In genomic region chrX:12999422-12999821, GRCh38 we compare ENCODE assay signal across 1 cellular context.
TF ChIP-seq lines count a peak whose summit lies in the region.

No MANE protein-coding gene starts in this region.

TF ChIP-seq in GM12878, 131 proteins besides CTCF, POLR2A, EP300 and RAD21 (continued from another document and continues in another):
- TF ChIP-seq, protein P1, sequence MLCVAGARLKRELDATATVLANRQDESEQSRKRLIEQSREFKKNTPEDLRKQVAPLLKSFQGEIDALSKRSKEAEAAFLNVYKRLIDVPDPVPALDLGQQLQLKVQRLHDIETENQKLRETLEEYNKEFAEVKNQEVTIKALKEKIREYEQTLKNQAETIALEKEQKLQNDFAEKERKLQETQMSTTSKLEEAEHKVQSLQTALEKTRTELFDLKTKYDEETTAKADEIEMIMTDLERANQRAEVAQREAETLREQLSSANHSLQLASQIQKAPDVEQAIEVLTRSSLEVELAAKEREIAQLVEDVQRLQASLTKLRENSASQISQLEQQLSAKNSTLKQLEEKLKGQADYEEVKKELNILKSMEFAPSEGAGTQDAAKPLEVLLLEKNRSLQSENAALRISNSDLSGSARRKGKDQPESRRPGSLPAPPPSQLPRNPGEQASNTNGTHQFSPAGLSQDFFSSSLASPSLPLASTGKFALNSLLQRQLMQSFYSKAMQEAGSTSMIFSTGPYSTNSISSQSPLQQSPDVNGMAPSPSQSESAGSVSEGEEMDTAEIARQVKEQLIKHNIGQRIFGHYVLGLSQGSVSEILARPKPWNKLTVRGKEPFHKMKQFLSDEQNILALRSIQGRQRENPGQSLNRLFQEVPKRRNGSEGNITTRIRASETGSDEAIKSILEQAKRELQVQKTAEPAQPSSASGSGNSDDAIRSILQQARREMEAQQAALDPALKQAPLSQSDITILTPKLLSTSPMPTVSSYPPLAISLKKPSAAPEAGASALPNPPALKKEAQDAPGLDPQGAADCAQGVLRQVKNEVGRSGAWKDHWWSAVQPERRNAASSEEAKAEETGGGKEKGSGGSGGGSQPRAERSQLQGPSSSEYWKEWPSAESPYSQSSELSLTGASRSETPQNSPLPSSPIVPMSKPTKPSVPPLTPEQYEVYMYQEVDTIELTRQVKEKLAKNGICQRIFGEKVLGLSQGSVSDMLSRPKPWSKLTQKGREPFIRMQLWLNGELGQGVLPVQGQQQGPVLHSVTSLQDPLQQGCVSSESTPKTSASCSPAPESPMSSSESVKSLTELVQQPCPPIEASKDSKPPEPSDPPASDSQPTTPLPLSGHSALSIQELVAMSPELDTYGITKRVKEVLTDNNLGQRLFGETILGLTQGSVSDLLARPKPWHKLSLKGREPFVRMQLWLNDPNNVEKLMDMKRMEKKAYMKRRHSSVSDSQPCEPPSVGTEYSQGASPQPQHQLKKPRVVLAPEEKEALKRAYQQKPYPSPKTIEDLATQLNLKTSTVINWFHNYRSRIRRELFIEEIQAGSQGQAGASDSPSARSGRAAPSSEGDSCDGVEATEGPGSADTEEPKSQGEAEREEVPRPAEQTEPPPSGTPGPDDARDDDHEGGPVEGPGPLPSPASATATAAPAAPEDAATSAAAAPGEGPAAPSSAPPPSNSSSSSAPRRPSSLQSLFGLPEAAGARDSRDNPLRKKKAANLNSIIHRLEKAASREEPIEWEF (IDR thresholded peaks at IDR 0.05; ENCODE audit: insufficient replicate concordance, low read depth, low read length) = no peak
- peak; percentile 51; the same call in 1 of the 2 replicates for TF ChIP-seq ZBED1 (IDR thresholded peaks at IDR 0.05; ENCODE audit: borderline replicate concordance)
- peak; percentile 67 for TF ChIP-seq CREB1 (IDR thresholded peaks at IDR 0.05; ENCODE audit: low read depth)
- TF ChIP-seq EGR1 (IDR thresholded peaks at IDR 0.05; ENCODE audit: borderline replicate concordance in 1 of 2, low read depth in 2 of 2, low read length in 2 of 2) = no peak
- TF ChIP-seq BRCA1 (IDR thresholded peaks at IDR 0.05; ENCODE audit: low read depth, low read length) = no peak
- TF ChIP-seq SMC3 (IDR thresholded peaks at IDR 0.05; ENCODE audit: borderline replicate concordance, low read length) = peak; percentile 29; the same call in 1 of the 2 replicates
- no peak for TF ChIP-seq ZSCAN29 (IDR thresholded peaks at IDR 0.05)
- TF ChIP-seq PML (IDR thresholded peaks at IDR 0.05; ENCODE audit: low read length) = peak; percentile 64; the same call in 1 of the 2 replicates
- TF ChIP-seq CREM (IDR thresholded peaks at IDR 0.05; ENCODE audit: low read depth) = peak; percentile 69
- no peak for TF ChIP-seq RBBP5 (conservative IDR thresholded peaks at IDR 0.05)
- TF ChIP-seq, protein P2, sequence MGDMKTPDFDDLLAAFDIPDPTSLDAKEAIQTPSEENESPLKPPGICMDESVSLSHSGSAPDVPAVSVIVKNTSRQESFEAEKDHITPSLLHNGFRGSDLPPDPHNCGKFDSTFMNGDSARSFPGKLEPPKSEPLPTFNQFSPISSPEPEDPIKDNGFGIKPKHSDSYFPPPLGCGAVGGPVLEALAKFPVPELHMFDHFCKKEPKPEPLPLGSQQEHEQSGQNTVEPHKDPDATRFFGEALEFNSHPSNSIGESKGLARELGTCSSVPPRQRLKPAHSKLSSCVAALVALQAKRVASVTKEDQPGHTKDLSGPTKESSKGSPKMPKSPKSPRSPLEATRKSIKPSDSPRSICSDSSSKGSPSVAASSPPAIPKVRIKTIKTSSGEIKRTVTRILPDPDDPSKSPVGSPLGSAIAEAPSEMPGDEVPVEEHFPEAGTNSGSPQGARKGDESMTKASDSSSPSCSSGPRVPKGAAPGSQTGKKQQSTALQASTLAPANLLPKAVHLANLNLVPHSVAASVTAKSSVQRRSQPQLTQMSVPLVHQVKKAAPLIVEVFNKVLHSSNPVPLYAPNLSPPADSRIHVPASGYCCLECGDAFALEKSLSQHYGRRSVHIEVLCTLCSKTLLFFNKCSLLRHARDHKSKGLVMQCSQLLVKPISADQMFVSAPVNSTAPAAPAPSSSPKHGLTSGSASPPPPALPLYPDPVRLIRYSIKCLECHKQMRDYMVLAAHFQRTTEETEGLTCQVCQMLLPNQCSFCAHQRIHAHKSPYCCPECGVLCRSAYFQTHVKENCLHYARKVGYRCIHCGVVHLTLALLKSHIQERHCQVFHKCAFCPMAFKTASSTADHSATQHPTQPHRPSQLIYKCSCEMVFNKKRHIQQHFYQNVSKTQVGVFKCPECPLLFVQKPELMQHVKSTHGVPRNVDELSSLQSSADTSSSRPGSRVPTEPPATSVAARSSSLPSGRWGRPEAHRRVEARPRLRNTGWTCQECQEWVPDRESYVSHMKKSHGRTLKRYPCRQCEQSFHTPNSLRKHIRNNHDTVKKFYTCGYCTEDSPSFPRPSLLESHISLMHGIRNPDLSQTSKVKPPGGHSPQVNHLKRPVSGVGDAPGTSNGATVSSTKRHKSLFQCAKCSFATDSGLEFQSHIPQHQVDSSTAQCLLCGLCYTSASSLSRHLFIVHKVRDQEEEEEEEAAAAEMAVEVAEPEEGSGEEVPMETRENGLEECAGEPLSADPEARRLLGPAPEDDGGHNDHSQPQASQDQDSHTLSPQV (IDR thresholded peaks at IDR 0.05) = no peak
- peak; percentile 13; the same call in 1 of the 2 replicates for TF ChIP-seq ZNF384 (IDR thresholded peaks at IDR 0.05; ENCODE audit: borderline replicate concordance, low read depth, low read length)
- no peak for TF ChIP-seq ZBTB11 (CRISPR knock-in tag; IDR thresholded peaks at IDR 0.05)
- TF ChIP-seq EED (IDR thresholded peaks at IDR 0.05; ENCODE audit: low read depth) = peak; percentile 89
- 0 out of 2 replicates have a peak, but pooled peaks have one; percentile 33 for TF ChIP-seq JUND (IDR thresholded peaks at IDR 0.05; ENCODE audit: low read depth, low read length)
- no peak for TF ChIP-seq ZBTB40 (IDR thresholded peaks at IDR 0.05; ENCODE audit: borderline replicate concordance)
- TF ChIP-seq BHLHE40 (IDR thresholded peaks at IDR 0.05; ENCODE audit: borderline replicate concordance in 1 of 2, low read depth in 2 of 2, low read length in 1 of 2) = peak in 1 of 2 experiments; percentile 44; a peak in 1 of 4 replicates
- peak; percentile 89 for TF ChIP-seq IRF4 (IDR thresholded peaks at IDR 0.05; ENCODE audit: low read depth, low read length)
- TF ChIP-seq MEF2A (IDR thresholded peaks at IDR 0.05; ENCODE audit: insufficient read depth, low read depth, low read length) = 0 out of 2 replicates have a peak, but pooled peaks have one; percentile 41
- no peak for TF ChIP-seq NFXL1 (IDR thresholded peaks at IDR 0.05; ENCODE audit: borderline replicate concordance)
- TF ChIP-seq MYB (IDR thresholded peaks at IDR 0.05; ENCODE audit: borderline replicate concordance, low read depth, low read length) = no peak
- TF ChIP-seq ZZZ3 (IDR thresholded peaks at IDR 0.05; ENCODE audit: control insufficient read depth, insufficient read length, low read depth) = no peak
- TF ChIP-seq TAF1 (IDR thresholded peaks at IDR 0.05; ENCODE audit: borderline replicate concordance, low read depth, low read length) = peak; percentile 70; the same call in 1 of the 2 replicates
- TF ChIP-seq TCF3 (IDR thresholded peaks at IDR 0.05; ENCODE audit: borderline replicate concordance, insufficient read depth, low read depth, low read length) = peak; percentile 91; the same call in 1 of the 2 replicates
- no peak for TF ChIP-seq TARDBP (IDR thresholded peaks at IDR 0.05; ENCODE audit: borderline replicate concordance)
- peak; percentile 58; the same call in 1 of the 2 replicates for TF ChIP-seq ATF2 (IDR thresholded peaks at IDR 0.05; ENCODE audit: low read length)
- TF ChIP-seq, protein P3, sequence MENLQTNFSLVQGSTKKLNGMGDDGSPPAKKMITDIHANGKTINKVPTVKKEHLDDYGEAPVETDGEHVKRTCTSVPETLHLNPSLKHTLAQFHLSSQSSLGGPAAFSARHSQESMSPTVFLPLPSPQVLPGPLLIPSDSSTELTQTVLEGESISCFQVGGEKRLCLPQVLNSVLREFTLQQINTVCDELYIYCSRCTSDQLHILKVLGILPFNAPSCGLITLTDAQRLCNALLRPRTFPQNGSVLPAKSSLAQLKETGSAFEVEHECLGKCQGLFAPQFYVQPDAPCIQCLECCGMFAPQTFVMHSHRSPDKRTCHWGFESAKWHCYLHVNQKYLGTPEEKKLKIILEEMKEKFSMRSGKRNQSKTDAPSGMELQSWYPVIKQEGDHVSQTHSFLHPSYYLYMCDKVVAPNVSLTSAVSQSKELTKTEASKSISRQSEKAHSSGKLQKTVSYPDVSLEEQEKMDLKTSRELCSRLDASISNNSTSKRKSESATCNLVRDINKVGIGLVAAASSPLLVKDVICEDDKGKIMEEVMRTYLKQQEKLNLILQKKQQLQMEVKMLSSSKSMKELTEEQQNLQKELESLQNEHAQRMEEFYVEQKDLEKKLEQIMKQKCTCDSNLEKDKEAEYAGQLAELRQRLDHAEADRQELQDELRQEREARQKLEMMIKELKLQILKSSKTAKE (IDR thresholded peaks at IDR 0.05; ENCODE audit: low read depth, poor library complexity, severe bottlenecking) = peak; percentile 18
- TF ChIP-seq, protein P4, sequence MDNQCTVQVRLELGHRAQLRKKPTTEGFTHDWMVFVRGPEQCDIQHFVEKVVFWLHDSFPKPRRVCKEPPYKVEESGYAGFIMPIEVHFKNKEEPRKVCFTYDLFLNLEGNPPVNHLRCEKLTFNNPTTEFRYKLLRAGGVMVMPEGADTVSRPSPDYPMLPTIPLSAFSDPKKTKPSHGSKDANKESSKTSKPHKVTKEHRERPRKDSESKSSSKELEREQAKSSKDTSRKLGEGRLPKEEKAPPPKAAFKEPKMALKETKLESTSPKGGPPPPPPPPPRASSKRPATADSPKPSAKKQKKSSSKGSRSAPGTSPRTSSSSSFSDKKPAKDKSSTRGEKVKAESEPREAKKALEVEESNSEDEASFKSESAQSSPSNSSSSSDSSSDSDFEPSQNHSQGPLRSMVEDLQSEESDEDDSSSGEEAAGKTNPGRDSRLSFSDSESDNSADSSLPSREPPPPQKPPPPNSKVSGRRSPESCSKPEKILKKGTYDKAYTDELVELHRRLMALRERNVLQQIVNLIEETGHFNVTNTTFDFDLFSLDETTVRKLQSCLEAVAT (IDR thresholded peaks at IDR 0.05) = peak; percentile 76
- TF ChIP-seq HCFC1 (IDR thresholded peaks at IDR 0.05; ENCODE audit: low read length) = no peak
- TF ChIP-seq CBX5 (IDR thresholded peaks at IDR 0.05; ENCODE audit: low read depth) = peak; percentile 60; the same call in 1 of the 2 replicates
- TF ChIP-seq NFIC (IDR thresholded peaks at IDR 0.05; ENCODE audit: low read depth, low read length) = peak; percentile 65; the same call in 1 of the 2 replicates
- TF ChIP-seq IKZF1 (conservative IDR thresholded peaks at IDR 0.05) = no peak
- peak; percentile 75; the same call in 1 of the 2 replicates for TF ChIP-seq ATF7 (IDR thresholded peaks at IDR 0.05; ENCODE audit: low read depth)
- no peak for TF ChIP-seq ZNF207 (IDR thresholded peaks at IDR 0.05; ENCODE audit: borderline replicate concordance)
- no peak for TF ChIP-seq PAX8 (IDR thresholded peaks at IDR 0.05)
- TF ChIP-seq POLR2AphosphoS5 (IDR thresholded peaks at IDR 0.05; ENCODE audit: low read length) = peak; percentile 75; the same call in 1 of the 2 replicates
